ENCODE assay signal across 1 cellular context in genomic region chr6:11600251-11600650, GRCh38.
TF ChIP-seq lines count a peak whose summit lies in the region.

No MANE protein-coding gene starts in this region.

TF ChIP-seq in A549, 52 proteins besides CTCF, POLR2A, EP300 and RAD21 (continued from another document):
- TF ChIP-seq USF2 (IDR thresholded peaks at IDR 0.05), result no peak
- TF ChIP-seq NR3C1 (IDR thresholded peaks at IDR 0.05), result no peak
- no peak for TF ChIP-seq POLR2AphosphoS2 (conservative IDR thresholded peaks at IDR 0.05; ENCODE audit: low read length)
- no peak for TF ChIP-seq CBX2 (IDR thresholded peaks at IDR 0.05; ENCODE audit: borderline replicate concordance, low read depth)
- no peak for TF ChIP-seq NFE2L2 (conservative IDR thresholded peaks at IDR 0.05; ENCODE audit: low read length)
